ENCODE assay signal across 10 cellular contexts in genomic region chr1:200042437-200043329, GRCh38. TPM values are rescaled to one million over a fixed set of nuclear protein-coding genes. Genes with fewer than 3 reads are reported as not detected.
DNase-seq lines count a peak whose midpoint lies in the region; ATAC-seq and TF ChIP-seq lines count a peak whose summit lies in the region.
"Had no signal": no experiment of that assay in that cellular context is flagged by ENCODE, and none has a peak within 500 bp of the region (broad histone marks: within the 10 kb centered on the region; RNA-seq: fewer than 3 reads in every experiment).

No MANE protein-coding gene starts in this region.

- no peaks in the 10 kb centered on the region for H3K9me2 ChIP-seq in DOHH2 (replicated peaks; ENCODE audit: control insufficient read depth, low read length)

- H3K36me3 ChIP-seq in DOHH2 (ENCODE audit: control insufficient read depth, low read length) (no peaks in the 10 kb centered on the region), prostate gland (no peaks in the 10 kb centered on the region)

- ATAC-seq in sciatic nerve = no peak

- no peak for TF ChIP-seq CTCF in DOHH2 (IDR thresholded peaks at IDR 0.05; ENCODE audit: low read depth, low read length, poor library complexity, severe bottlenecking)
- no peak for TF ChIP-seq CTCF in glutamatergic neuron (IDR thresholded peaks at IDR 0.05; ENCODE audit: partially characterized antibody, unreplicated experiment)
- TF ChIP-seq CTCF in prostate gland (IDR thresholded peaks at IDR 0.05) = no peak

- 4% methylated on average over 49 of the region's 52 CpGs for WGBS in prostate gland

- H3K27me3 Mint-ChIP-seq in glutamatergic neuron (ENCODE audit: unreplicated experiment) = peaks cover 17% of the 10 kb centered on the region

- H3K9me3 Mint-ChIP-seq in glutamatergic neuron (ENCODE audit: unreplicated experiment) = peaks cover 7% of the 10 kb centered on the region

- intact Hi-C loops in prostate gland (cut with DNase I) = no loop called here
- intact Hi-C loops in sciatic nerve (cut with DNase I) = no loop called here

- peak overlapping the region; percentile 93 for H3K4me3 Mint-ChIP-seq in glutamatergic neuron (ENCODE audit: unreplicated experiment)

- H4K20me1 ChIP-seq in DOHH2 (ENCODE audit: control insufficient read depth, insufficient read depth, low read depth, low read length) = no peaks in the 10 kb centered on the region

- H3K4me1 ChIP-seq in DOHH2 (ENCODE audit: control insufficient read depth, low read length) = peaks cover 14% of the 10 kb centered on the region
- H3K4me1 ChIP-seq in prostate gland (replicated peaks) = peaks cover 7% of the 10 kb centered on the region

- H3K27ac Mint-ChIP-seq in glutamatergic neuron (ENCODE audit: unreplicated experiment) = peak overlapping the region; percentile 64

- H3K79me2 ChIP-seq in DOHH2 (ENCODE audit: control insufficient read depth, low read length) = no peaks in the 10 kb centered on the region

- H3K4me2 ChIP-seq in DOHH2 (ENCODE audit: low read length) = peak overlapping the region; percentile 18

- DNase-seq in UCSD-AML1 (lab: John Stamatoyannopoulos, UW; ENCODE audit: unreplicated experiment) = peak; percentile 58
- DNase-seq in glutamatergic neuron = no peak
- no peak for DNase-seq in prostate gland (ENCODE audit: low spot score)
- DNase-seq in sciatic nerve (ENCODE audit: low spot score) = no peak
- DNase-seq in GOT3 (lab: John Stamatoyannopoulos, UW) = no peak
- no peak for DNase-seq in HPDE6-E6E7 (ENCODE audit: extremely low spot score)
- DNase-seq in stimulated activated CD4-positive, alpha-beta T cell treated with anti-CD3 and anti-CD28 coated beads, Interleukin-4, amount 100 ng/mL, for 1 hour = no peak
- DNase-seq: caudate nucleus, NCI-H2029 had no signal

- no peak overlapping the region for H3K27ac ChIP-seq in DOHH2 (ENCODE audit: low read depth, low read length)
- H3K27ac ChIP-seq in prostate gland = no peak overlapping the region

- peaks cover 7% of the 10 kb centered on the region for H3K4me1 Mint-ChIP-seq in glutamatergic neuron (ENCODE audit: low read depth, unreplicated experiment)

- H3K4me3 ChIP-seq in DOHH2 (ENCODE audit: low read length) (no peak overlapping the region), prostate gland (peak overlapping the region; percentile 1 to 3)

- no peaks in the 10 kb centered on the region for H3F3A ChIP-seq in DOHH2 (ENCODE audit: control insufficient read depth, insufficient read depth)

- H3K9me3 ChIP-seq in DOHH2 (ENCODE audit: control insufficient read depth, insufficient read depth, low read length) (no peaks in the 10 kb centered on the region), prostate gland (no peaks in the 10 kb centered on the region)

- no peak for TF ChIP-seq POLR2A in prostate gland (IDR thresholded peaks at IDR 0.05)

- no peaks in the 10 kb centered on the region for H3K36me3 Mint-ChIP-seq in glutamatergic neuron (ENCODE audit: unreplicated experiment)

- H3K27me3 ChIP-seq in DOHH2 (ENCODE audit: control insufficient read depth, low read length) (peaks cover 64% of the 10 kb centered on the region), prostate gland (replicated peaks; ENCODE audit: insufficient read depth) (peaks cover 34% of the 10 kb centered on the region)

RNA-seq across cellular contexts. Expression of gene NR5A2, which starts 15.2 kb away (rescaled TPM):
- 2.0 TPM for total RNA-seq in glutamatergic neuron (ENCODE audit: unreplicated experiment)
- 1 to 10 TPM in 1 of 2 donors, under 1 TPM in 1; 0.87 to 2.7 TPM for total RNA-seq in prostate gland
- 6.9 TPM for total RNA-seq in sciatic nerve
